ENCODE assay signal across 19 cellular contexts in the genomic region with DNA sequence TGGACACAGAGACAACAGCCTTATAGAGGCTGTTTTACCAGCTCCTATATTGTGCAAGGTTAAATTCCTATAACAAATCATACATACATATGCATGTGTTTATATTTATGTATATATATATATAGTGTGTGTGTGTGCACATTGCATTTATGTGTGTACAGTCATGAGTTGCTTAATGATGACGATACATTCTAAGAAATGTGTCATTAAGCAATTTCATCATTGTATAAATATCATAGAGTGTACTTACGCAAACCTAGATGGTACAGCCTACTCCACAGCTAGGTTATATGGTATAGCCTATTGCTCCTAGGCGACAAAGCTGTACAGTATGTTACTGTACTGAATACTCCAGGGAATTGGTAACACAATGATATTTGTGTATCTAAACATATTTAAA. TPM values are rescaled to one million over a fixed set of nuclear protein-coding genes. Genes with fewer than 3 reads are reported as not detected.
A peak's percentile ranks its signal among the peaks of the same experiment; 100 is the strongest.
DNase-seq lines count a peak whose midpoint lies in the region; ATAC-seq, FAIRE-seq and TF ChIP-seq lines count a peak whose summit lies in the region.
"Had no signal": no experiment of that assay in that cellular context is flagged by ENCODE, and none has a peak within 500 bp of the region (broad histone marks: within the 10 kb centered on the region; RNA-seq: fewer than 3 reads in every experiment).

No MANE protein-coding gene starts in this region.

- in situ Hi-C loops in HepG2 (cut with HindIII; ENCODE audit: extremely low pct_ligation_motif_present, low pct_unique_long_range_greater_than_20kb): no loop called here

- no peak overlapping the region for H3K4me3 Mint-ChIP-seq in activated T-cell treated with anti-CD3 and anti-CD28 coated beads, Interleukin-2, amount 50 U/mL, for 72 hours

- no peaks in the 10 kb centered on the region for H3K9me3 ChIP-seq in HepG2 (ENCODE audit: low read length)
- no peaks in the 10 kb centered on the region for H3K9me3 ChIP-seq in right lobe of liver
- H3K9me3 ChIP-seq: SJSA1 had no signal

- POLR2A ChIA-PET in HepG2 (lab: Yijun Ruan, JAX): no interaction called here

- no peak for FAIRE-seq in HepG2 (lab: Jason Lieb, UNC)
- FAIRE-seq: H1 had no signal

- H2AFZ ChIP-seq in HepG2 (ENCODE audit: low read length): no peak overlapping the region

- H3K27ac ChIP-seq in HepG2 (ENCODE audit: extremely low read length, insufficient read depth, low read length) (no peak overlapping the region), right lobe of liver (no peak overlapping the region)
- H3K27ac ChIP-seq: C4-2B, SJSA1 had no signal

- no peak for DNase-seq in HepG2 (ENCODE audit: low spot score)
- no peak for DNase-seq in right lobe of liver
- peak; percentile 40 for DNase-seq in RKO (ENCODE audit: low spot score)
- DNase-seq in fibroblast of gingiva (ENCODE audit: low read depth): peak; percentile 29
- no peak for DNase-seq in T-helper 1 cell
- DNase-seq in NOMO-1 treated with DMSO at 0.1 percent for 48 hours (lab: John Stamatoyannopoulos, UW; ENCODE audit: unreplicated experiment): no peak
- no peak for DNase-seq in activated T-cell treated with anti-CD3 and anti-CD28 coated beads, Interleukin-2, amount 50 U/mL, for 72 hours
- DNase-seq: GF-D8, Karpas-422, NCI-H1092 treated with DMSO at 0.1 percent for 48 hours, NCI-H146, NCI-H2029 treated with DMSO at 0.1 percent for 48 hours, NCI-H226, NCI-H510A treated with DMSO at 0.1 percent for 48 hours, NCI-H748 treated with DMSO at 0.1 percent for 48 hours had no signal

- H3K9me3 Mint-ChIP-seq in activated T-cell treated with anti-CD3 and anti-CD28 coated beads, Interleukin-2, amount 50 U/mL, for 72 hours: no peaks in the 10 kb centered on the region

- H3K27ac Mint-ChIP-seq in activated T-cell treated with anti-CD3 and anti-CD28 coated beads, Interleukin-2, amount 50 U/mL, for 72 hours: no peak overlapping the region

- CTCF ChIA-PET in HepG2 (lab: Yijun Ruan, JAX; ENCODE audit: low intra/inter-chr PET ratio, low total read pairs): no interaction called here

- ATAC-seq in HepG2: no peak
- no peak for ATAC-seq in right lobe of liver
- no peak for ATAC-seq in activated T-cell treated with anti-CD3 and anti-CD28 coated beads, Interleukin-2, amount 50 U/mL, for 72 hours (replicated peaks in 1 of 2)
- ATAC-seq: Panc1 had no signal

- no peaks in the 10 kb centered on the region for H3K4me1 Mint-ChIP-seq in activated T-cell treated with anti-CD3 and anti-CD28 coated beads, Interleukin-2, amount 50 U/mL, for 72 hours (ENCODE audit: low read depth)

- no peaks in the 10 kb centered on the region for H3K79me2 ChIP-seq in HepG2 (ENCODE audit: insufficient read depth, low read length)

- H3K4me3 ChIP-seq in HepG2 (replicated peaks in 1 of 3; ENCODE audit: insufficient read depth in 1 of 3, low read depth in 2 of 3, low read length in 3 of 3) (no peak overlapping the region), right lobe of liver (no peak overlapping the region)
- H3K4me3 ChIP-seq: SJSA1 had no signal

- H3K27me3 Mint-ChIP-seq in activated T-cell treated with anti-CD3 and anti-CD28 coated beads, Interleukin-2, amount 50 U/mL, for 72 hours (ENCODE audit: low read depth): peaks cover 7% of the 10 kb centered on the region

- no TSS peak for BruUV-seq in HepG2 (replicated peaks; lab: Mats Ljungman, UMichigan)

- H4K20me1 ChIP-seq in HepG2 (ENCODE audit: insufficient read depth, low read length): no peaks in the 10 kb centered on the region

- no peak overlapping the region for H3K4me2 ChIP-seq in HepG2 (ENCODE audit: low read depth, low read length)

- TF ChIP-seq POLR2A in HepG2 (IDR thresholded peaks at IDR 0.05; ENCODE audit: insufficient read depth in 1 of 2, low read depth in 2 of 2, low read length in 2 of 2) (no peak), right lobe of liver (IDR thresholded peaks at IDR 0.05) (no peak)

- 54% methylated on average over 3 of the region's 3 CpGs for WGBS in HepG2 (ENCODE audit: low lambda C conversion rate)
- 65% methylated on average over 3 of the region's 3 CpGs for WGBS in right lobe of liver (ENCODE audit: insufficient coverage, low coverage, low lambda C conversion rate, missing lambda C conversion rate)

- TF ChIP-seq CTCF in HepG2 (CRISPR knock-in tag; IDR thresholded peaks at IDR 0.05) (no peak), right lobe of liver (IDR thresholded peaks at IDR 0.05) (no peak)

- H3K9ac ChIP-seq in HepG2 (ENCODE audit: insufficient read depth, low read depth, low read length): no peak overlapping the region

- TF ChIP-seq EP300 in HepG2 (IDR thresholded peaks at IDR 0.05; ENCODE audit: low read depth in 2 of 2, low read length in 2 of 2) (no peak), HepG2 (CRISPR knock-in tag; IDR thresholded peaks at IDR 0.05; ENCODE audit: borderline replicate concordance) (no peak)

- TF ChIP-seq RAD21 in HepG2 (CRISPR knock-in tag; IDR thresholded peaks at IDR 0.05): no peak

- H3K36me3 ChIP-seq in HepG2 (replicated peaks in 1 of 2; ENCODE audit: control insufficient read depth in 1 of 2, insufficient read depth in 2 of 2, low read length in 2 of 2) (no peaks in the 10 kb centered on the region), right lobe of liver (no peaks in the 10 kb centered on the region)
- H3K36me3 ChIP-seq: SJSA1 had no signal

- H3K27me3 ChIP-seq in HepG2 (ENCODE audit: control insufficient read depth in 1 of 2, insufficient read depth in 2 of 2, low read length in 2 of 2) (no peaks in the 10 kb centered on the region), right lobe of liver (no peaks in the 10 kb centered on the region)
- H3K27me3 ChIP-seq: SJSA1 had no signal

- no peaks in the 10 kb centered on the region for H3K4me1 ChIP-seq in HepG2 (ENCODE audit: insufficient read depth, low read length)
- no peaks in the 10 kb centered on the region for H3K4me1 ChIP-seq in right lobe of liver
- H3K4me1 ChIP-seq: SJSA1 had no signal

- H3K36me3 Mint-ChIP-seq in activated T-cell treated with anti-CD3 and anti-CD28 coated beads, Interleukin-2, amount 50 U/mL, for 72 hours (ENCODE audit: insufficient read depth in 2 of 2): no peaks in the 10 kb centered on the region

- intact Hi-C loops in HepG2 (cut with micrococcal nuclease; ENCODE audit: unreplicated experiment) (loop anchor here (10.0 kb wide), 1 partner anchor 667 kb away; no protein-coding TSS in a partner anchor), right lobe of liver (cut with DNase I) (no loop called here)

TF ChIP-seq in HepG2, 621 proteins besides CTCF, POLR2A, EP300 and RAD21 (continues in another document):
- no peak for TF ChIP-seq MEIS2 (CRISPR knock-in tag; IDR thresholded peaks at IDR 0.05)
- TF ChIP-seq HINFP (CRISPR knock-in tag; IDR thresholded peaks at IDR 0.05; ENCODE audit: low read depth): no peak
- peak; percentile 7; the same call in 1 of the 2 replicates for TF ChIP-seq CEBPB (IDR thresholded peaks at IDR 0.05; ENCODE audit: borderline replicate concordance, low read depth, low read length)
- peak; percentile 47 for TF ChIP-seq CREB1 (IDR thresholded peaks at IDR 0.05)
- TF ChIP-seq CREB1 (CRISPR knock-in tag; IDR thresholded peaks at IDR 0.05): no peak
- TF ChIP-seq MAZ (IDR thresholded peaks at IDR 0.05; ENCODE audit: borderline replicate concordance, low read depth, low read length): no peak
- no peak for TF ChIP-seq MAZ (CRISPR knock-in tag; IDR thresholded peaks at IDR 0.05; ENCODE audit: low read depth)
- TF ChIP-seq ZNF3 (CRISPR knock-in tag; IDR thresholded peaks at IDR 0.05): no peak
- TF ChIP-seq ZNF530 (CRISPR knock-in tag; IDR thresholded peaks at IDR 0.05; ENCODE audit: low read depth): no peak
- no peak for TF ChIP-seq ZNF432 (CRISPR knock-in tag; IDR thresholded peaks at IDR 0.05; ENCODE audit: borderline replicate concordance)
- no peak for TF ChIP-seq JUN (CRISPR knock-in tag; IDR thresholded peaks at IDR 0.05)
- TF ChIP-seq CEBPG (CRISPR knock-in tag; IDR thresholded peaks at IDR 0.05): no peak
- TF ChIP-seq MTF2 (CRISPR knock-in tag; IDR thresholded peaks at IDR 0.05; ENCODE audit: borderline replicate concordance): no peak

RNA-seq across cellular contexts. Expression of gene TNKS2, which starts 30.1 kb away (rescaled TPM):
- total RNA-seq in HepG2 (2016; rRNA removed; fragmentation: Illumina TruSeq; extraction: Trizol) (15.2 and 25.5 TPM in 2 replicates), right lobe of liver (10 to 100 TPM; 11.5 to 16.6 (median 15.1) TPM)
- total RNA-seq in HepG2 (2016; cell fraction: cytosol; rRNA removed; fragmentation: Illumina TruSeq; extraction: Trizol; ENCODE audit: low read depth): 3.4 and 3.5 TPM in 2 replicates
- 14.7 and 23.3 TPM in 2 replicates for total RNA-seq in HepG2 (2016; cell fraction: insoluble cytoplasmic fraction; rRNA removed; fragmentation: Illumina TruSeq; extraction: Trizol)
- total RNA-seq in HepG2 (2016; cell fraction: membrane; rRNA removed; fragmentation: Illumina TruSeq; extraction: Trizol): 8.9 and 9.0 TPM in 2 replicates
- 24.7 and 28.5 TPM in 2 replicates for total RNA-seq in HepG2 (2016; cell fraction: nucleus; rRNA removed; fragmentation: Illumina TruSeq; extraction: Trizol)
- 16.9 and 19.4 TPM in 2 replicates for polyA plus RNA-seq in HepG2 (2011; rRNA removed)
- polyA plus RNA-seq in HepG2 (2011; cell fraction: cytosol; rRNA removed): 8.1 and 13.3 TPM in 2 replicates
- 18.3 and 21.6 TPM in 2 replicates for polyA plus RNA-seq in HepG2 (2011; cell fraction: nucleus; rRNA removed)
- polyA plus RNA-seq in HepG2 (2012): 20.8 and 21.9 TPM in 2 replicates
- 0.61 and 0.65 TPM in 2 replicates for polyA plus RNA-seq in HepG2 (2016; cell fraction: cytosol; fragmentation: Illumina TruSeq; extraction: Trizol; ENCODE audit: low read depth)
- 16.9 and 18.5 TPM in 2 replicates for polyA plus RNA-seq in HepG2 (2016; cell fraction: insoluble cytoplasmic fraction; fragmentation: Illumina TruSeq; extraction: Trizol; ENCODE audit: low read depth)
- polyA plus RNA-seq in HepG2 (2016; cell fraction: membrane; fragmentation: Illumina TruSeq; extraction: Trizol; ENCODE audit: low read depth): 2.2 and 3.1 TPM in 2 replicates
- polyA plus RNA-seq in HepG2 (2016; cell fraction: nucleus; fragmentation: Illumina TruSeq; extraction: Trizol; ENCODE audit: insufficient read depth, low read depth): 32.1 and 32.3 TPM in 2 replicates
- 24.3 and 26.9 TPM in 2 replicates for polyA minus RNA-seq in HepG2 (2011; rRNA and poly(A)+ RNA removed; ENCODE audit: low replicate concordance)
- 29.8 and 30.1 TPM in 2 replicates for polyA minus RNA-seq in HepG2 (2011; cell fraction: cytosol; rRNA and poly(A)+ RNA removed)
- polyA minus RNA-seq in HepG2 (2011; cell fraction: nucleus; rRNA and poly(A)+ RNA removed): 48.7 and 54.1 TPM in 2 replicates
- total RNA-seq in activated T-cell treated with anti-CD3 and anti-CD28 coated beads, Interleukin-2, amount 50 U/mL, for 72 hours: 10 to 100 TPM; 48.5 to 52.3 TPM

Comparison
In these comparisons a context has a peak if more than half of its experiments do, and no peak if none do; other contexts are left out.
1. DNase-seq: peak in RKO (single experiment) and fibroblast of gingiva (single experiment); none in HepG2 (single experiment), right lobe of liver (0 of 3), T-helper 1 cell (0 of 5), NOMO-1 treated with DMSO at 0.1 percent for 48 hours (single experiment) and activated T-cell treated with anti-CD3 and anti-CD28 coated beads, Interleukin-2, amount 50 U/mL, for 72 hours (0 of 2).